In genomic region chr9:1580215-1580614, GRCh38 we compare ENCODE assay signal across 20 cellular contexts.
A peak's percentile ranks its signal among the peaks of the same experiment; 100 is the strongest.
DNase-seq lines count a peak whose midpoint lies in the region; ATAC-seq and TF ChIP-seq lines count a peak whose summit lies in the region.
"Had no signal": no experiment of that assay in that cellular context is flagged by ENCODE, and none has a peak within 500 bp of the region (broad histone marks: within the 10 kb centered on the region; RNA-seq: fewer than 3 reads in every experiment).

No MANE protein-coding gene starts in this region.

- no peak for DNase-seq in SKM-1 treated with dmso at 0.1 percent for 144 hours (lab: John Stamatoyannopoulos, UW; ENCODE audit: unreplicated experiment)
- no peak for DNase-seq in COLO829 (ENCODE audit: low spot score)
- no peak for DNase-seq in tibial artery
- DNase-seq in ecto neural progenitor cell (ENCODE audit: low spot score) = no peak
- DNase-seq: activated CD4-positive, alpha-beta T cell treated with anti-CD3 and anti-CD28 coated beads, Interleukin-2, amount 10 ng/mL, durations not matched to agents 24 days and 14 days; hippocampal formation; left lung; NCI-H1930; NCI-H748 treated with DMSO at 0.1 percent for 48 hours; stimulated activated CD4-positive, alpha-beta T cell treated with anti-CD3 and anti-CD28 coated beads, Interleukin-15, amount 100 ng/mL, for 24 hours; T-helper 2 cell; trophoblast cell had no signal

- no peak overlapping the region for H3K4me3 ChIP-seq in tibial artery
- H3K4me3 ChIP-seq: ascending aorta, coronary artery, left lung had no signal

- intact Hi-C loops in tibial artery (cut with DNase I; ENCODE audit: low total_unique reads) = no loop called here

- no peak overlapping the region for H3K27ac ChIP-seq in tibial artery
- H3K27ac ChIP-seq: ascending aorta, coronary artery, HL-60, left lung, RWPE1 had no signal

- H3K27me3 ChIP-seq in tibial artery = no peaks in the 10 kb centered on the region
- H3K27me3 ChIP-seq: ascending aorta, left lung had no signal

- no peak for TF ChIP-seq CTCF in tibial artery (IDR thresholded peaks at IDR 0.05)

- ATAC-seq in GM18511 (IDR thresholded peaks at IDR 0.05; ENCODE audit: unreplicated experiment) (peak; percentile 97), GM19463 (IDR thresholded peaks at IDR 0.05; ENCODE audit: unreplicated experiment) (peak; percentile 85), HG02798 (IDR thresholded peaks at IDR 0.05; ENCODE audit: poor library complexity, unreplicated experiment) (peak; percentile 79), HG03457 (IDR thresholded peaks at IDR 0.05; ENCODE audit: unreplicated experiment) (peak; percentile 94)
- ATAC-seq: left lung had no signal

- no peaks in the 10 kb centered on the region for H3K4me1 ChIP-seq in tibial artery
- H3K4me1 ChIP-seq: ascending aorta, left lung had no signal

- H3K9me3 ChIP-seq in tibial artery = peaks cover 0 to 10% (median 10%) of the 10 kb centered on the region in 3 donors
- H3K9me3 ChIP-seq: ascending aorta had no signal

- H3K36me3 ChIP-seq in tibial artery = no peaks in the 10 kb centered on the region
- H3K36me3 ChIP-seq: ascending aorta, left lung had no signal
